In genomic region chr15:26838742-26839460, GRCh38 we compare ENCODE assay signal across 8 cellular contexts.
A peak's percentile ranks its signal among the peaks of the same experiment; 100 is the strongest.
DNase-seq lines count a peak whose midpoint lies in the region; ATAC-seq and TF ChIP-seq lines count a peak whose summit lies in the region.

No MANE protein-coding gene starts in this region.

- no peak for ATAC-seq in HG03045 (IDR thresholded peaks at IDR 0.05; ENCODE audit: unreplicated experiment)

- peaks cover 19% of the 10 kb centered on the region for H3K4me1 ChIP-seq in HUES48 (ENCODE audit: control insufficient read depth, insufficient read depth, low read length)

- H3K9me3 ChIP-seq in HUES48 (ENCODE audit: control insufficient read depth, insufficient read depth, low read length): no peaks in the 10 kb centered on the region

- H3K9me3 Mint-ChIP-seq in nephron progenitor cell: peaks cover 32% of the 10 kb centered on the region

- H3K36me3 Mint-ChIP-seq in nephron progenitor cell (ENCODE audit: low read depth): peaks cover 4% of the 10 kb centered on the region

- H3K27me3 Mint-ChIP-seq in nephron progenitor cell (ENCODE audit: low read depth, poor library complexity): peaks cover 16% of the 10 kb centered on the region

- no peaks in the 10 kb centered on the region for H3K36me3 ChIP-seq in HUES48 (ENCODE audit: control insufficient read depth, insufficient read depth, low read length)

- DNase-seq in NCI-H1417 (lab: John Stamatoyannopoulos, UW): peak; percentile 25 to 52 (median 25)
- DNase-seq in NCI-H1417 treated with DMSO at 0.1 percent for 48 hours (lab: John Stamatoyannopoulos, UW): no peak
- DNase-seq in astrocyte of the cerebellum (ENCODE audit: low read depth): no peak
- DNase-seq in nephron progenitor cell: peak; percentile 36
- DNase-seq in stimulated activated naive CD4-positive, alpha-beta T cell (lab: John Stamatoyannopoulos, UW): no peak
- no peak for DNase-seq in effector CD8-positive, alpha-beta T cell (lab: John Stamatoyannopoulos, UW)

- H3K4me3 ChIP-seq in HUES48 (ENCODE audit: low read depth, low read length) (peak overlapping the region; percentile 51), astrocyte of the cerebellum (ENCODE audit: low read depth, low read length) (no peak overlapping the region)

- TF ChIP-seq CTCF in astrocyte of the cerebellum (IDR thresholded peaks at IDR 0.05; ENCODE audit: low read depth, low read length, missing control alignments) (peak; percentile 13), nephron progenitor cell (IDR thresholded peaks at IDR 0.05) (peak; percentile 63)

- peak overlapping the region; percentile 50 for H3K4me3 Mint-ChIP-seq in nephron progenitor cell

- H3K9ac ChIP-seq in HUES48 (ENCODE audit: low read depth, low read length): no peak overlapping the region

- H3K27ac ChIP-seq in HUES48 (ENCODE audit: low read depth, low read length): no peak overlapping the region

- H3K27me3 ChIP-seq in HUES48 (ENCODE audit: control insufficient read depth, insufficient read depth, low read length): no peaks in the 10 kb centered on the region

- H3K27ac Mint-ChIP-seq in nephron progenitor cell: no peak overlapping the region

- H3K4me1 Mint-ChIP-seq in nephron progenitor cell: peaks cover 13% of the 10 kb centered on the region

- in situ Hi-C loops in astrocyte of the cerebellum (cut with HindIII; ENCODE audit: low sequenced_read_pairs): no loop called here

Comparison
In these comparisons a context has a peak if more than half of its experiments do, and no peak if none do; other contexts are left out.
1. DNase-seq: peak in NCI-H1417 (3 of 3) and nephron progenitor cell (single experiment); none in NCI-H1417 treated with DMSO at 0.1 percent for 48 hours (single experiment), astrocyte of the cerebellum (single experiment), stimulated activated naive CD4-positive, alpha-beta T cell (0 of 6) and effector CD8-positive, alpha-beta T cell (single experiment).